12 cellular contexts compared by ENCODE assay signal in the genomic region with DNA sequence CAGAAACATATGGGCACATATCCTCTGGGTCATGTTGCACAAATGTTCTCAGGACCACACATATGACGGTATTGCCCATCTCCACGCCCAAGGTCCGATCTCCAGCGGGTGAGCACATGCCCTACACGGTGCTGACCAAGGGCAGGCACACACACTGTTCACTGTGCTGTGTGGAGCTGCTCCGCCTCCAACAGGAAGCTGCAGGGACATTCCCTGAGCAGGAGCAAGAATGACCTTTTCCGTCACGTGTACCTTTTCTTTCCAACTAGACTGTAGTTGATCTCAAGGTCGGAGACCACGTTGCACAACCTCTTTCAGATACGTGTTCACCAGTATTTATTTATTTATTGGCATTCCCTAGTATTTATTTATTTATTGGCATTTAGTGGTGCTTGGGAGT. TPM values are rescaled to one million over a fixed set of nuclear protein-coding genes. Genes with fewer than 3 reads are reported as not detected.
DNase-seq lines count a peak whose midpoint lies in the region; ATAC-seq, FAIRE-seq and TF ChIP-seq lines count a peak whose summit lies in the region.
"Had no signal": no experiment of that assay in that cellular context is flagged by ENCODE, and none has a peak within 500 bp of the region (broad histone marks: within the 10 kb centered on the region; RNA-seq: fewer than 3 reads in every experiment).

No MANE protein-coding gene starts in this region.

- intact Hi-C loops in dorsolateral prefrontal cortex (cut with DNase I) = no loop called here
- intact Hi-C loops in HepG2 (cut with micrococcal nuclease; ENCODE audit: unreplicated experiment) = no loop called here

- peaks cover 10% of the 10 kb centered on the region in 2 donors for H3K36me3 Mint-ChIP-seq in stimulated activated naive B cell treated with anti-CD40 and anti-IgM and Interleukin-4, amounts not matched to agents 10 μg/mL and 1 μg/mL and 100 μg/mL, for 72 hours

- H3K27ac Mint-ChIP-seq in stimulated activated naive B cell treated with anti-CD40 and anti-IgM and Interleukin-4, amounts not matched to agents 10 μg/mL and 1 μg/mL and 100 μg/mL, for 72 hours = peak overlapping the region; percentile 66
- H3K27ac Mint-ChIP-seq: endodermal cell had no signal

- FAIRE-seq in HepG2 (lab: Jason Lieb, UNC) = peak; percentile 49

- no TSS peak for BruUV-seq in HepG2 (replicated peaks; lab: Mats Ljungman, UMichigan)

- no peak overlapping the region for H3K4me3 ChIP-seq in Peyer's patch
- no peak overlapping the region for H3K4me3 ChIP-seq in dorsolateral prefrontal cortex
- no peak overlapping the region for H3K4me3 ChIP-seq in HepG2 (replicated peaks in 1 of 3; ENCODE audit: insufficient read depth in 1 of 3, low read depth in 2 of 3, low read length in 3 of 3)
- H3K4me3 ChIP-seq: ovary had no signal

- in situ Hi-C loops in HepG2 (cut with HindIII; ENCODE audit: extremely low pct_ligation_motif_present, low pct_unique_long_range_greater_than_20kb) = no loop called here

- CTCF ChIA-PET in HepG2 (lab: Yijun Ruan, JAX; ENCODE audit: low intra/inter-chr PET ratio, low total read pairs) = no interaction called here

- TF ChIP-seq POLR2A in Peyer's patch (IDR thresholded peaks at IDR 0.05) (no peak), HepG2 (IDR thresholded peaks at IDR 0.05; ENCODE audit: insufficient read depth in 1 of 2, low read depth in 2 of 2, low read length in 2 of 2) (no peak)

- peak overlapping the region; percentile 42 for H3K4me2 ChIP-seq in HepG2 (ENCODE audit: low read depth, low read length)

- peak overlapping the region in 1 of 2 donors; percentile 46 for H3K4me3 Mint-ChIP-seq in stimulated activated naive B cell treated with anti-CD40 and anti-IgM and Interleukin-4, amounts not matched to agents 10 μg/mL and 1 μg/mL and 100 μg/mL, for 72 hours
- H3K4me3 Mint-ChIP-seq: endodermal cell had no signal

- POLR2A ChIA-PET in HepG2 (lab: Yijun Ruan, JAX) = no interaction called here

- peaks cover 41 to 85% of the 10 kb centered on the region in 2 donors for H3K4me1 Mint-ChIP-seq in stimulated activated naive B cell treated with anti-CD40 and anti-IgM and Interleukin-4, amounts not matched to agents 10 μg/mL and 1 μg/mL and 100 μg/mL, for 72 hours

- H3K4me1 ChIP-seq in Peyer's patch (peaks cover 0 to 7% (median 0%) of the 10 kb centered on the region in 4 donors), HepG2 (ENCODE audit: insufficient read depth, low read length) (peaks cover 16% of the 10 kb centered on the region)

- peak; percentile 100 for ATAC-seq in HepG2
- no peak for ATAC-seq in stimulated activated naive B cell treated with anti-CD40 and anti-IgM and Interleukin-4, amounts not matched to agents 10 μg/mL and 1 μg/mL and 100 μg/mL, for 72 hours (replicated peaks)
- no peak for ATAC-seq in GM18498 (IDR thresholded peaks at IDR 0.05; ENCODE audit: unreplicated experiment)

- H3K9ac ChIP-seq in HepG2 (ENCODE audit: insufficient read depth, low read depth, low read length) = no peak overlapping the region

- no peaks in the 10 kb centered on the region for H4K20me1 ChIP-seq in HepG2 (ENCODE audit: insufficient read depth, low read length)

- 4% methylated on average over 7 of the region's 11 CpGs for WGBS in HepG2 (ENCODE audit: low lambda C conversion rate)

- no peak overlapping the region for H2AFZ ChIP-seq in HepG2 (ENCODE audit: low read length)

- peak overlapping the region in 3 of 4 donors; percentile 44 to 68 (median 58) for H3K27ac ChIP-seq in Peyer's patch
- H3K27ac ChIP-seq in dorsolateral prefrontal cortex = peak overlapping the region in 37 of 59 donors; percentile 8 to 79 (median 51)
- H3K27ac ChIP-seq in HepG2 (ENCODE audit: extremely low read length, insufficient read depth, low read length) = no peak overlapping the region
- H3K27ac ChIP-seq: C4-2B, ovary had no signal

- H3K9me3 ChIP-seq in Peyer's patch (no peaks in the 10 kb centered on the region), HepG2 (ENCODE audit: low read length) (no peaks in the 10 kb centered on the region)
- H3K9me3 ChIP-seq: ovary had no signal

- no peak for TF ChIP-seq RAD21 in HepG2 (CRISPR knock-in tag; IDR thresholded peaks at IDR 0.05)

- no peaks in the 10 kb centered on the region for H3K27me3 ChIP-seq in Peyer's patch
- no peaks in the 10 kb centered on the region for H3K27me3 ChIP-seq in dorsolateral prefrontal cortex
- H3K27me3 ChIP-seq in HepG2 (ENCODE audit: control insufficient read depth in 1 of 2, insufficient read depth in 2 of 2, low read length in 2 of 2) = peaks cover 0 to 15% of the 10 kb centered on the region in 2 experiments; a peak in 1 of 5 replicates
- H3K27me3 ChIP-seq: ovary had no signal

- TF ChIP-seq CTCF in Peyer's patch (IDR thresholded peaks at IDR 0.05) (no peak), dorsolateral prefrontal cortex (IDR thresholded peaks at IDR 0.05 in 54 of 56, conservative IDR thresholded peaks at IDR 0.05 in 2 of 56; ENCODE audit: low read depth in 1 of 56, partially characterized antibody in 56 of 56) (no peak), HepG2 (CRISPR knock-in tag; IDR thresholded peaks at IDR 0.05) (peak; percentile 68)

- H3K36me3 ChIP-seq in Peyer's patch (no peaks in the 10 kb centered on the region), HepG2 (replicated peaks in 1 of 2; ENCODE audit: control insufficient read depth in 1 of 2, insufficient read depth in 2 of 2, low read length in 2 of 2) (no peaks in the 10 kb centered on the region)
- H3K36me3 ChIP-seq: ovary had no signal

- H3K27me3 Mint-ChIP-seq in stimulated activated naive B cell treated with anti-CD40 and anti-IgM and Interleukin-4, amounts not matched to agents 10 μg/mL and 1 μg/mL and 100 μg/mL, for 72 hours = peaks cover 5 to 8% of the 10 kb centered on the region in 2 donors

- H3K9me3 Mint-ChIP-seq in stimulated activated naive B cell treated with anti-CD40 and anti-IgM and Interleukin-4, amounts not matched to agents 10 μg/mL and 1 μg/mL and 100 μg/mL, for 72 hours = peaks cover 0 to 7% of the 10 kb centered on the region in 2 donors

- TF ChIP-seq EP300 in HepG2 (IDR thresholded peaks at IDR 0.05; ENCODE audit: low read depth in 2 of 2, low read length in 2 of 2) (peak in 1 of 2 experiments; percentile 23; a peak in 1 of 4 replicates), HepG2 (CRISPR knock-in tag; IDR thresholded peaks at IDR 0.05; ENCODE audit: borderline replicate concordance) (no peak; the same call in 1 of the 2 replicates)

- peak in 2 of 3 donors; percentile 54 to 63 for DNase-seq in Peyer's patch
- DNase-seq in dorsolateral prefrontal cortex = peak in 2 of 10 donors; percentile 24 to 54
- peak; percentile 79 for DNase-seq in HepG2 (ENCODE audit: low spot score)
- DNase-seq in stimulated activated naive B cell treated with anti-CD40 and anti-IgM and Interleukin-4, amounts not matched to agents 10 μg/mL and 1 μg/mL and 100 μg/mL, for 72 hours = no peak
- DNase-seq in SIG-M5 treated with dmso at 0.1 percent for 504 hours (lab: John Stamatoyannopoulos, UW; ENCODE audit: unreplicated experiment) = no peak
- no peak for DNase-seq in NCI-H1930 (lab: John Stamatoyannopoulos, UW)
- DNase-seq: activated T-cell treated with anti-CD3 and anti-CD28 coated beads, Interleukin-2, amount 50 U/mL, for 1 hour; endodermal cell; stimulated activated naive CD4-positive, alpha-beta T cell treated with Interleukin-2 at 50 U/mL for 16 hours had no signal

- H3K79me2 ChIP-seq in HepG2 (ENCODE audit: insufficient read depth, low read length) = no peaks in the 10 kb centered on the region

RNA-seq across cellular contexts. Expression of a gene that starts 41.7 kb away (rescaled TPM):
- 10 to 100 TPM; 15.7 to 66.2 (median 42.2) TPM for total RNA-seq in Peyer's patch
- 10 to 100 TPM in 1 of 120 experiments, 1 to 10 TPM in 119; 1.0 to 11.3 (median 3.6) TPM for total RNA-seq in dorsolateral prefrontal cortex
- total RNA-seq in HepG2 (2016; rRNA removed; fragmentation: Illumina TruSeq; extraction: Trizol) = not detected in 2 replicates
- not detected in 2 replicates for total RNA-seq in HepG2 (2016; cell fraction: cytosol; rRNA removed; fragmentation: Illumina TruSeq; extraction: Trizol; ENCODE audit: low read depth)
- total RNA-seq in HepG2 (2016; cell fraction: insoluble cytoplasmic fraction; rRNA removed; fragmentation: Illumina TruSeq; extraction: Trizol) = 0.02 TPM in 1 of 2 replicates, not detected in the other
- total RNA-seq in HepG2 (2016; cell fraction: membrane; rRNA removed; fragmentation: Illumina TruSeq; extraction: Trizol) = not detected in 2 replicates
- not detected in 2 replicates for total RNA-seq in HepG2 (2016; cell fraction: nucleus; rRNA removed; fragmentation: Illumina TruSeq; extraction: Trizol)
- polyA plus RNA-seq in HepG2 (2011; rRNA removed) = not detected in 2 replicates
- polyA plus RNA-seq in HepG2 (2011; cell fraction: cytosol; rRNA removed) = 0.01 TPM in 1 of 2 replicates, not detected in the other
- not detected in 2 replicates for polyA plus RNA-seq in HepG2 (2011; cell fraction: nucleus; rRNA removed)
- polyA plus RNA-seq in HepG2 (2012) = not detected in 2 replicates
- not detected in 2 replicates for polyA plus RNA-seq in HepG2 (2016; cell fraction: cytosol; fragmentation: Illumina TruSeq; extraction: Trizol; ENCODE audit: low read depth)
- not detected in 2 replicates for polyA plus RNA-seq in HepG2 (2016; cell fraction: insoluble cytoplasmic fraction; fragmentation: Illumina TruSeq; extraction: Trizol; ENCODE audit: low read depth)
- polyA plus RNA-seq in HepG2 (2016; cell fraction: membrane; fragmentation: Illumina TruSeq; extraction: Trizol; ENCODE audit: low read depth) = not detected in 2 replicates
- polyA plus RNA-seq in HepG2 (2016; cell fraction: nucleus; fragmentation: Illumina TruSeq; extraction: Trizol; ENCODE audit: insufficient read depth, low read depth) = not detected in 2 replicates
- 7.5 TPM in 1 of 2 replicates, not detected in the other for polyA minus RNA-seq in HepG2 (2011; rRNA and poly(A)+ RNA removed; ENCODE audit: low replicate concordance)
- polyA minus RNA-seq in HepG2 (2011; cell fraction: cytosol; rRNA and poly(A)+ RNA removed) = not detected in 2 replicates
- polyA minus RNA-seq in HepG2 (2011; cell fraction: nucleus; rRNA and poly(A)+ RNA removed) = 0.13 TPM in 1 of 2 replicates, not detected in the other

RNA-seq across cellular contexts. Expression of a gene that starts 48.9 kb away (rescaled TPM):
- total RNA-seq in Peyer's patch (1 to 10 TPM in 2 of 4 donors, under 1 TPM in 1, not detected in 1; 0.27 to 6.0 (median 2.5) TPM), dorsolateral prefrontal cortex (1 to 10 TPM in 12 of 120 experiments, under 1 TPM in 79, not detected in 29; 0.15 to 1.8 (median 0.50) TPM), HepG2 (2016; rRNA removed; fragmentation: Illumina TruSeq; extraction: Trizol) (0.07 TPM in 1 of 2 replicates, not detected in the other)
- not detected in 2 replicates for total RNA-seq in HepG2 (2016; cell fraction: cytosol; rRNA removed; fragmentation: Illumina TruSeq; extraction: Trizol; ENCODE audit: low read depth)
- total RNA-seq in HepG2 (2016; cell fraction: insoluble cytoplasmic fraction; rRNA removed; fragmentation: Illumina TruSeq; extraction: Trizol) = 0.04 TPM in 1 of 2 replicates, not detected in the other
- total RNA-seq in HepG2 (2016; cell fraction: membrane; rRNA removed; fragmentation: Illumina TruSeq; extraction: Trizol) = not detected in 2 replicates
- 0.09 TPM in 1 of 2 replicates, not detected in the other for total RNA-seq in HepG2 (2016; cell fraction: nucleus; rRNA removed; fragmentation: Illumina TruSeq; extraction: Trizol)
- 0.04 TPM in 2 replicates for polyA plus RNA-seq in HepG2 (2011; rRNA removed)
- 0.03 TPM in 1 of 2 replicates, not detected in the other for polyA plus RNA-seq in HepG2 (2011; cell fraction: cytosol; rRNA removed)
- polyA plus RNA-seq in HepG2 (2011; cell fraction: nucleus; rRNA removed) = not detected in 2 replicates
- 0.12 and 0.23 TPM in 2 replicates for polyA plus RNA-seq in HepG2 (2012)
- polyA plus RNA-seq in HepG2 (2016; cell fraction: cytosol; fragmentation: Illumina TruSeq; extraction: Trizol; ENCODE audit: low read depth) = not detected in 2 replicates
- polyA plus RNA-seq in HepG2 (2016; cell fraction: insoluble cytoplasmic fraction; fragmentation: Illumina TruSeq; extraction: Trizol; ENCODE audit: low read depth) = 0.12 and 0.13 TPM in 2 replicates
- polyA plus RNA-seq in HepG2 (2016; cell fraction: membrane; fragmentation: Illumina TruSeq; extraction: Trizol; ENCODE audit: low read depth) = 0.08 TPM in 1 of 2 replicates, not detected in the other
- 0.44 TPM in 1 of 2 replicates, not detected in the other for polyA plus RNA-seq in HepG2 (2016; cell fraction: nucleus; fragmentation: Illumina TruSeq; extraction: Trizol; ENCODE audit: insufficient read depth, low read depth)
- not detected in 2 replicates for polyA minus RNA-seq in HepG2 (2011; rRNA and poly(A)+ RNA removed; ENCODE audit: low replicate concordance)
- polyA minus RNA-seq in HepG2 (2011; cell fraction: cytosol; rRNA and poly(A)+ RNA removed) = not detected in 2 replicates
- polyA minus RNA-seq in HepG2 (2011; cell fraction: nucleus; rRNA and poly(A)+ RNA removed) = not detected in 2 replicates

Comparison
In these comparisons a context has a peak if more than half of its experiments do, and no peak if none do; other contexts are left out.
1. DNase-seq: peak in Peyer's patch (2 of 3) and HepG2 (single experiment); none in stimulated activated naive B cell treated with anti-CD40 and anti-IgM and Interleukin-4, amounts not matched to agents 10 μg/mL and 1 μg/mL and 100 μg/mL, for 72 hours (single experiment), SIG-M5 treated with dmso at 0.1 percent for 504 hours (single experiment) and NCI-H1930 (0 of 2).